ENCODE assay signal across 25 cellular contexts in the genomic region with DNA sequence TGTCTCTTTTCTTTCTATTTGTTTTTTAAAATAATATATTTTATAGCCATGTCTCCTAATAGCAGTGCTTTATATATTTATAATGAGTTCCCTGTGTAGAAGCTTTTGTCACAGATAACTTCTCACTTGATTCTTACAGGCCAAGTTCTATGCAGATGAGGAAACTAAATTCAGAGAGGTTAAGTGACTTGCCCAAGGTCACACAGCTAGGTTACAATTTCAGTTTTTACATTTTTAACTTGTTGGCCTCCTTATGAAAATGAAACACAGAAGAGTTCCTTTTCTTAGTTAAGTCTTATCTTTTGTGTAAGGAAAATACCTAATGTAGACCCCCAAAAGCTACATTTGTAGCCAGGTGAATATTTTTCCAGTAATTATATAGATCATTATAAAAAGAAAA.
"Had no signal": no experiment of that assay in that cellular context is flagged by ENCODE, and none has a peak within 500 bp of the region (broad histone marks: within the 10 kb centered on the region; RNA-seq: fewer than 3 reads in every experiment).

No MANE protein-coding gene starts in this region.

- H3K36me3 Mint-ChIP-seq: mesothelial cell of epicardium; naive B cell; natural killer cell; stimulated activated memory B cell treated with anti-CD40 and anti-IgM and Interleukin-4, amounts not matched to agents 10 μg/mL and 1 μg/mL and 100 μg/mL, for 72 hours; type B pancreatic cell had no signal

- H3K36me3 ChIP-seq: left lung, lower lobe of right lung, ovary, right atrium auricular region, right lobe of liver, tibial nerve, uterus had no signal

- H3K4me3 Mint-ChIP-seq: mesothelial cell of epicardium; naive B cell; natural killer cell; nephron progenitor cell; stimulated activated memory B cell treated with anti-CD40 and anti-IgM and Interleukin-4, amounts not matched to agents 10 μg/mL and 1 μg/mL and 100 μg/mL, for 72 hours; stimulated activated naive CD8-positive, alpha-beta T cell treated with anti-CD3 and anti-CD28 coated beads, Interleukin-15, amount 100 ng/mL, for 72 hours; type B pancreatic cell had no signal

- H3K9me3 Mint-ChIP-seq: mesothelial cell of epicardium; nephron progenitor cell; stimulated activated memory B cell treated with anti-CD40 and anti-IgM and Interleukin-4, amounts not matched to agents 10 μg/mL and 1 μg/mL and 100 μg/mL, for 72 hours; stimulated activated naive CD8-positive, alpha-beta T cell treated with anti-CD3 and anti-CD28 coated beads, Interleukin-15, amount 100 ng/mL, for 72 hours; type B pancreatic cell had no signal

- H3K27ac Mint-ChIP-seq: mesothelial cell of epicardium; natural killer cell; nephron progenitor cell; progenitor cell of endocrine pancreas; stimulated activated memory B cell treated with anti-CD40 and anti-IgM and Interleukin-4, amounts not matched to agents 10 μg/mL and 1 μg/mL and 100 μg/mL, for 72 hours; stimulated activated naive CD8-positive, alpha-beta T cell treated with anti-CD3 and anti-CD28 coated beads, Interleukin-15, amount 100 ng/mL, for 72 hours had no signal

- H3K4me3 ChIP-seq: left lung, lower lobe of right lung, ovary, right atrium auricular region, right lobe of liver, smooth muscle cell, tibial nerve, uterus had no signal

- H3K9me3 ChIP-seq: left lung, lower lobe of right lung, ovary, right atrium auricular region, right lobe of liver, tibial nerve, uterus had no signal

- H3K4me1 Mint-ChIP-seq: naive B cell; natural killer cell; stimulated activated memory B cell treated with anti-CD40 and anti-IgM and Interleukin-4, amounts not matched to agents 10 μg/mL and 1 μg/mL and 100 μg/mL, for 72 hours; stimulated activated naive CD8-positive, alpha-beta T cell treated with anti-CD3 and anti-CD28 coated beads, Interleukin-15, amount 100 ng/mL, for 72 hours had no signal

- H3K27ac ChIP-seq: left lung, lower lobe of right lung, ovary, right atrium auricular region, right lobe of liver, uterus had no signal

- H3K4me2 ChIP-seq: smooth muscle cell had no signal

- H3K4me1 ChIP-seq: left lung, lower lobe of right lung, right atrium auricular region, right lobe of liver, uterus had no signal

- ATAC-seq: left colon; left lung; lower lobe of right lung; natural killer cell; right lobe of liver; stimulated activated memory B cell treated with anti-CD40 and anti-IgM and Interleukin-4, amounts not matched to agents 10 μg/mL and 1 μg/mL and 100 μg/mL, for 72 hours; stimulated activated naive CD8-positive, alpha-beta T cell treated with anti-CD3 and anti-CD28 coated beads, Interleukin-15, amount 100 ng/mL, for 72 hours had no signal

- H3K27me3 Mint-ChIP-seq: progenitor cell of endocrine pancreas; stimulated activated memory B cell treated with anti-CD40 and anti-IgM and Interleukin-4, amounts not matched to agents 10 μg/mL and 1 μg/mL and 100 μg/mL, for 72 hours; type B pancreatic cell had no signal

- DNase-seq: kidney; left colon; left lung; lower lobe of right lung; mesendoderm; naive B cell; natural killer cell; nephron progenitor cell; ovary; right lobe of liver; stimulated activated CD4-positive, alpha-beta T cell treated with anti-CD3 and anti-CD28 coated beads, Interleukin-1b, Interleukin-23, amount 100 ng/mL, for 48 hours; stimulated activated CD4-positive, alpha-beta T cell treated with anti-CD3 and anti-CD28 coated beads, Interleukin-2, amount 100 ng/mL, for 48 hours; stimulated activated CD4-positive, alpha-beta T cell treated with anti-CD3 and anti-CD28 coated beads, Interleukin-4, amount 100 ng/mL, for 4 hours; stimulated activated CD8-positive, alpha-beta memory T cell treated with anti-CD3 and anti-CD28 coated beads, Interleukin-4, amount 100 ng/mL, for 48 hours; stimulated activated naive CD4-positive, alpha-beta T cell treated with Interleukin-2 at 50 U/mL for 16 hours; stimulated activated naive CD8-positive, alpha-beta T cell treated with anti-CD3 and anti-CD28 coated beads, Interleukin-15, amount 100 ng/mL, for 72 hours; substantia nigra; uterus had no signal

- FAIRE-seq: kidney had no signal

- H3K27me3 ChIP-seq: left lung, ovary, right lobe of liver, tibial nerve, uterus had no signal
